In the genomic region with DNA sequence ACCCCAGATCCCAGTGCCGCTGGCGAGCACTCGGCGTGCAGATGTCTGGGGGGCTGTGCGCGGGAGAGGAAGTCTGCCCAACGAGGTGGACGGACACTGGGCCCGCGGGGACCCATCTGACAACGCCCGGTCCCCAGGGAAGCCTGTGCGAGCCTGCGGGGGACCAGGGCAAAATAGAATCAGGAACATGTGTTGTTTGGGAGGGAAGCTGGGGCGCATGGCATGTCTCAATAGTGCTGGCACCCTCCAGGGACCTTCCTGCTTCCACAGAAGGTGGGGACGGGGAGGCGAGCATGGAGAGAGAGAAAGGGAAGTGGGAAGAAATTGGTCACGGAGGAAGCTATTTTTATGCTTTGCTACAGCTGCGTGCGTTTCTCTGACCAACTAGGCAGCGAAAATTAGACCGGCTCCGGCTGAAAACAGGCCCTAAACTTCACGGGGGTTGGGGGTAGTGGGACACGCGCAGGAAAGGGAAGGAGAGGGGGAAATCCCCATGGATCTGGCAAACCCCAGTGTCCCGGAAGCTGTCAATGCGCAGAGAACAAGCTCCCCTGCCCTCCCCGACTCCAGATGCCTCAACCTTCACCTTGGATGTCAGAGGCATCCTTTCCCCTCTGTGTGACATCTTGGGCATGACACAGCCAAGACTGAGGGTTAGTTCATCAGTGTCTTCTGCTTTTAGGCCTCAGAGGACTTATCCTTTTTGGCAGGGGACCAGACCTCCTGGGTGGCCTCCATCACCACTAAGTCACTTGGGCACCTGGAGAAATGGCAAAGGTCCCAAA, we compare ENCODE assay signal across 8 cellular contexts.
DNase-seq lines count a peak whose midpoint lies in the region; ATAC-seq, FAIRE-seq and TF ChIP-seq lines count a peak whose summit lies in the region.

No MANE protein-coding gene starts in this region.

- no peak overlapping the region for H3K27ac Mint-ChIP-seq in activated T-cell treated with anti-CD3 and anti-CD28 coated beads, Interleukin-2, amount 50 U/mL, for 24 hours
- H3K27ac Mint-ChIP-seq in T-cell, result no peak overlapping the region

- WGBS in heart right ventricle, 2 donors, result 3 to 4% methylated on average over 29 of the region's 29 CpGs
- WGBS in smooth muscle cell (ENCODE audit: low lambda C conversion rate), result 23% methylated on average over 29 of the region's 29 CpGs

- H3K4me1 ChIP-seq in heart right ventricle, result peaks cover 0 to 34% (median 8%) of the 10 kb centered on the region in 9 donors
- peaks cover 11% of the 10 kb centered on the region for H3K4me1 ChIP-seq in smooth muscle cell (ENCODE audit: low read depth)

- H3K27ac ChIP-seq in heart right ventricle (peak overlapping the region in 9 of 10 donors; percentile 65 to 83 (median 77)), smooth muscle cell (ENCODE audit: low read depth) (no peak overlapping the region)

- CTCF ChIA-PET in T-cell (lab: Charles Lee), result interaction anchor here (0.6 to 1.4 kb wide), 3 partner anchors 453 to 509 kb away, joined by 3 to 6 read pairs (median 4); no protein-coding TSS in a partner anchor

- H3K9me3 ChIP-seq in heart right ventricle (peaks cover 0 to 5% (median 0%) of the 10 kb centered on the region in 11 donors), smooth muscle cell (replicated peaks; ENCODE audit: low read depth) (no peaks in the 10 kb centered on the region)

- no peak for FAIRE-seq in H54 (lab: Jason Lieb, UNC)

- peaks cover 44% of the 10 kb centered on the region for H3K27me3 Mint-ChIP-seq in activated T-cell treated with anti-CD3 and anti-CD28 coated beads, Interleukin-2, amount 50 U/mL, for 24 hours
- peaks cover 0 to 4% of the 10 kb centered on the region in 2 donors for H3K27me3 Mint-ChIP-seq in T-cell

- TF ChIP-seq POLR2A in H54 (IDR thresholded peaks at IDR 0.05; ENCODE audit: low read depth, low read length), result no peak

- H3K9me3 Mint-ChIP-seq in activated T-cell treated with anti-CD3 and anti-CD28 coated beads, Interleukin-2, amount 50 U/mL, for 24 hours, result no peaks in the 10 kb centered on the region
- no peaks in the 10 kb centered on the region for H3K9me3 Mint-ChIP-seq in T-cell

- H3K4me1 Mint-ChIP-seq in activated T-cell treated with anti-CD3 and anti-CD28 coated beads, Interleukin-2, amount 50 U/mL, for 24 hours (ENCODE audit: low read depth), result peaks cover 6% of the 10 kb centered on the region
- peaks cover 7 to 10% (median 7%) of the 10 kb centered on the region in 3 donors for H3K4me1 Mint-ChIP-seq in T-cell

- POLR2A ChIA-PET in T-cell (lab: Charles Lee), result interaction anchor here in 1 of 2 donors (0.6 kb wide), 1 partner anchor 956 kb away, joined by 3 read pairs; no protein-coding TSS in a partner anchor

- no peaks in the 10 kb centered on the region for H3K79me2 ChIP-seq in smooth muscle cell (ENCODE audit: low read depth)

- H3K9ac ChIP-seq in smooth muscle cell (ENCODE audit: low read depth), result peak overlapping the region; percentile 41

- H3F3A ChIP-seq in smooth muscle cell (ENCODE audit: low read depth), result peaks cover under 1% of the 10 kb centered on the region

- no peak for DNase-seq in activated T-cell treated with anti-CD3 and anti-CD28 coated beads, Interleukin-2, amount 50 U/mL, for 24 hours
- no peak for DNase-seq in activated T-cell treated with anti-CD3 and anti-CD28 coated beads, Interleukin-2, amount 50 U/mL, for 48 hours
- DNase-seq in T-cell (no peak), heart right ventricle (peak in 1 of 2 donors; percentile 15), smooth muscle cell (lab: John Stamatoyannopoulos, UW; ENCODE audit: unreplicated experiment) (peak; percentile 24), NCI-H748 treated with DMSO at 0.1 percent for 48 hours (lab: John Stamatoyannopoulos, UW) (no peak), H54 (ENCODE audit: insufficient read length, low spot score) (no peak), iPS-NIHi11 (ENCODE audit: low spot score) (no peak)

- peak overlapping the region; percentile 84 for H3K4me2 ChIP-seq in smooth muscle cell

- H3K27me3 ChIP-seq in heart right ventricle (peaks cover 0 to 32% (median 0%) of the 10 kb centered on the region in 7 donors), smooth muscle cell (ENCODE audit: low read depth) (no peaks in the 10 kb centered on the region)

- peak in 1 of 4 experiments; percentile 28 for ATAC-seq in T-cell (replicated peaks in 1 of 4)
- peak; percentile 41 to 64 (median 55) for ATAC-seq in heart right ventricle

- H3K36me3 ChIP-seq in heart right ventricle, result no peaks in the 10 kb centered on the region
- no peaks in the 10 kb centered on the region for H3K36me3 ChIP-seq in smooth muscle cell (ENCODE audit: low read depth)

- no peaks in the 10 kb centered on the region for H4K20me1 ChIP-seq in smooth muscle cell (ENCODE audit: low read depth)

- peak overlapping the region; percentile 91 for H2AFZ ChIP-seq in smooth muscle cell (ENCODE audit: low read depth)

- H3K36me3 Mint-ChIP-seq in activated T-cell treated with anti-CD3 and anti-CD28 coated beads, Interleukin-2, amount 50 U/mL, for 24 hours (ENCODE audit: low read depth), result no peaks in the 10 kb centered on the region
- no peaks in the 10 kb centered on the region for H3K36me3 Mint-ChIP-seq in T-cell

- H3K4me3 Mint-ChIP-seq in activated T-cell treated with anti-CD3 and anti-CD28 coated beads, Interleukin-2, amount 50 U/mL, for 24 hours, result peak overlapping the region; percentile 73
- H3K4me3 Mint-ChIP-seq in T-cell, result peak overlapping the region; percentile 3 to 75 (median 75)

- TF ChIP-seq CTCF in heart right ventricle (IDR thresholded peaks at IDR 0.05) (no peak), smooth muscle cell (IDR thresholded peaks at IDR 0.05; ENCODE audit: borderline replicate concordance, insufficient read depth, poor library complexity, severe bottlenecking) (no peak)

- intact Hi-C loops in heart right ventricle (cut with DNase I), result loop anchor here in 8 of 10 donors (2.0 to 10.0 kb wide), 13 partner anchors 90 to 533 kb away; a partner anchor contains a TSS

- H3K4me3 ChIP-seq in heart right ventricle (peak overlapping the region; percentile 25 to 61 (median 52)), smooth muscle cell (peak overlapping the region; percentile 52)
